In genomic region chr20:36632147-36632486, GRCh38 we compare ENCODE assay signal across 2 cellular contexts.
TF ChIP-seq lines count a peak whose summit lies in the region.

No MANE protein-coding gene starts in this region.

TF ChIP-seq in WTC11, 78 proteins besides CTCF, POLR2A, EP300 and RAD21:
- no peak for TF ChIP-seq MLX (CRISPR knock-in tag; IDR thresholded peaks at IDR 0.05)
- TF ChIP-seq MAX (CRISPR knock-in tag; IDR thresholded peaks at IDR 0.05) = no peak
- no peak for TF ChIP-seq ZBTB21 (CRISPR knock-in tag; IDR thresholded peaks at IDR 0.05; ENCODE audit: borderline replicate concordance)
- no peak for TF ChIP-seq ELF4 (CRISPR knock-in tag; IDR thresholded peaks at IDR 0.05; ENCODE audit: low read depth)
- no peak for TF ChIP-seq USF1 (CRISPR knock-in tag; IDR thresholded peaks at IDR 0.05)
- no peak for TF ChIP-seq E2F5 (CRISPR knock-in tag; IDR thresholded peaks at IDR 0.05)
- TF ChIP-seq KAT7 (CRISPR knock-in tag; IDR thresholded peaks at IDR 0.05; ENCODE audit: borderline replicate concordance) = no peak
- no peak for TF ChIP-seq SMAD3 (CRISPR knock-in tag; IDR thresholded peaks at IDR 0.05; ENCODE audit: borderline replicate concordance)
- no peak for TF ChIP-seq E2F4 (CRISPR knock-in tag; IDR thresholded peaks at IDR 0.05; ENCODE audit: borderline replicate concordance, low read depth)
- TF ChIP-seq ZNF532 (CRISPR knock-in tag; IDR thresholded peaks at IDR 0.05; ENCODE audit: borderline replicate concordance) = no peak
- TF ChIP-seq FOXJ3 (CRISPR knock-in tag; IDR thresholded peaks at IDR 0.05; ENCODE audit: borderline replicate concordance) = no peak
- no peak for TF ChIP-seq ZNF138 (CRISPR knock-in tag; conservative IDR thresholded peaks at IDR 0.05)
- no peak for TF ChIP-seq ATF3 (CRISPR knock-in tag; conservative IDR thresholded peaks at IDR 0.05)
- no peak for TF ChIP-seq JUN (CRISPR knock-in tag; IDR thresholded peaks at IDR 0.05)
- TF ChIP-seq GTF2I (CRISPR knock-in tag; conservative IDR thresholded peaks at IDR 0.05) = no peak

TF ChIP-seq in K562, 482 proteins besides CTCF, POLR2A, EP300 and RAD21:
- TF ChIP-seq ZNF830 (CRISPR knock-in tag; IDR thresholded peaks at IDR 0.05) (no peak), ZFP36 (IDR thresholded peaks at IDR 0.05; ENCODE audit: low read depth, low read length, partially characterized antibody) (peak; percentile 64), CREM (IDR thresholded peaks at IDR 0.05; ENCODE audit: low read depth) (no peak), ZKSCAN3 (CRISPR knock-in tag; IDR thresholded peaks at IDR 0.05) (no peak), BCL6 (CRISPR knock-in tag; IDR thresholded peaks at IDR 0.05) (no peak), ZFP1 (CRISPR knock-in tag; IDR thresholded peaks at IDR 0.05) (no peak)
TF ChIP-seq in K562: peak in this region for 1.
